8 cellular contexts compared by ENCODE assay signal in genomic region chr4:112031712-112032328, GRCh38.
DNase-seq lines count a peak whose midpoint lies in the region; ATAC-seq, FAIRE-seq and TF ChIP-seq lines count a peak whose summit lies in the region.

No MANE protein-coding gene starts in this region.

- DNase-seq in NCI-H146 treated with DMSO at 0.1 percent for 48 hours (lab: John Stamatoyannopoulos, UW; ENCODE audit: unreplicated experiment) (peak; percentile 0), NCI-H146 (lab: John Stamatoyannopoulos, UW) (no peak), HTR-8/SVneo (ENCODE audit: insufficient read length, low spot score) (peak; percentile 43), foreskin melanocyte (peak; percentile 57), retinal pigment epithelial cell (ENCODE audit: low read depth) (no peak)
- no peak for DNase-seq in stimulated activated CD4-positive, alpha-beta T cell treated with anti-CD3 and anti-CD28 coated beads, Interleukin-4, amount 100 ng/mL, for 1 hour

- H3K4me3 ChIP-seq in retinal pigment epithelial cell (ENCODE audit: low read length): no peak overlapping the region

- peak; percentile 93 for ATAC-seq in GM19463 (IDR thresholded peaks at IDR 0.05; ENCODE audit: unreplicated experiment)
- peak; percentile 90 for ATAC-seq in SK-N-SH treated with all-trans-retinoic acid at 6 μM for 48 hours

- TF ChIP-seq CTCF in retinal pigment epithelial cell (conservative IDR thresholded peaks at IDR 0.05; ENCODE audit: low read depth, low read length): peak; percentile 70

- FAIRE-seq in HTR-8/SVneo (lab: Jason Lieb, UNC): no peak

TF ChIP-seq in SK-N-SH treated with all-trans-retinoic acid at 6 μM for 48 hours, 23 proteins besides CTCF, POLR2A, EP300 and RAD21:
- no peak for TF ChIP-seq TOX (CRISPR knock-in tag; IDR thresholded peaks at IDR 0.05; ENCODE audit: borderline replicate concordance)
- no peak for TF ChIP-seq TSHZ2 (CRISPR knock-in tag; IDR thresholded peaks at IDR 0.05)
- no peak for TF ChIP-seq ISL1 (CRISPR knock-in tag; IDR thresholded peaks at IDR 0.05)
- no peak for TF ChIP-seq ZFP3 (CRISPR knock-in tag; IDR thresholded peaks at IDR 0.05)
- no peak for TF ChIP-seq ZNF70 (CRISPR knock-in tag; IDR thresholded peaks at IDR 0.05)
- TF ChIP-seq ZFP30 (CRISPR knock-in tag; IDR thresholded peaks at IDR 0.05): no peak
- no peak for TF ChIP-seq SNAI2 (CRISPR knock-in tag; IDR thresholded peaks at IDR 0.05)
- no peak for TF ChIP-seq ZC3H10 (CRISPR knock-in tag; IDR thresholded peaks at IDR 0.05)
- TF ChIP-seq ZNF8 (CRISPR knock-in tag; IDR thresholded peaks at IDR 0.05): no peak
- no peak for TF ChIP-seq CSDC2 (CRISPR knock-in tag; IDR thresholded peaks at IDR 0.05)
- TF ChIP-seq, protein P1, sequence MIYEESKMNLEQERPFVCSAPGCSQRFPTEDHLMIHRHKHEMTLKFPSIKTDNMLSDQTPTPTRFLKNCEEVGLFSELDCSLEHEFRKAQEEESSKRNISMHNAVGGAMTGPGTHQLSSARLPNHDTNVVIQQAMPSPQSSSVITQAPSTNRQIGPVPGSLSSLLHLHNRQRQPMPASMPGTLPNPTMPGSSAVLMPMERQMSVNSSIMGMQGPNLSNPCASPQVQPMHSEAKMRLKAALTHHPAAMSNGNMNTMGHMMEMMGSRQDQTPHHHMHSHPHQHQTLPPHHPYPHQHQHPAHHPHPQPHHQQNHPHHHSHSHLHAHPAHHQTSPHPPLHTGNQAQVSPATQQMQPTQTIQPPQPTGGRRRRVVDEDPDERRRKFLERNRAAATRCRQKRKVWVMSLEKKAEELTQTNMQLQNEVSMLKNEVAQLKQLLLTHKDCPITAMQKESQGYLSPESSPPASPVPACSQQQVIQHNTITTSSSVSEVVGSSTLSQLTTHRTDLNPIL (CRISPR knock-in tag; IDR thresholded peaks at IDR 0.05; ENCODE audit: low read depth): no peak
- TF ChIP-seq ESRRG (CRISPR knock-in tag; IDR thresholded peaks at IDR 0.05): no peak
- TF ChIP-seq, protein P2, sequence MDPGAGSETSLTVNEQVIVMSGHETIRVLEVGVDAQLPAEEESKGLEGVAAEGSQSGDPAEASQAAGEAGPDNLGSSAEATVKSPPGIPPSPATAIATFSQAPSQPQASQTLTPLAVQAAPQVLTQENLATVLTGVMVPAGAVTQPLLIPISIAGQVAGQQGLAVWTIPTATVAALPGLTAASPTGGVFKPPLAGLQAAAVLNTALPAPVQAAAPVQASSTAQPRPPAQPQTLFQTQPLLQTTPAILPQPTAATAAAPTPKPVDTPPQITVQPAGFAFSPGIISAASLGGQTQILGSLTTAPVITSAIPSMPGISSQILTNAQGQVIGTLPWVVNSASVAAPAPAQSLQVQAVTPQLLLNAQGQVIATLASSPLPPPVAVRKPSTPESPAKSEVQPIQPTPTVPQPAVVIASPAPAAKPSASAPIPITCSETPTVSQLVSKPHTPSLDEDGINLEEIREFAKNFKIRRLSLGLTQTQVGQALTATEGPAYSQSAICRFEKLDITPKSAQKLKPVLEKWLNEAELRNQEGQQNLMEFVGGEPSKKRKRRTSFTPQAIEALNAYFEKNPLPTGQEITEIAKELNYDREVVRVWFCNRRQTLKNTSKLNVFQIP (CRISPR knock-in tag; IDR thresholded peaks at IDR 0.05; ENCODE audit: borderline replicate concordance, low read depth): no peak
- TF ChIP-seq TCF4 (CRISPR knock-in tag; IDR thresholded peaks at IDR 0.05; ENCODE audit: borderline replicate concordance): no peak
- no peak for TF ChIP-seq OSR1 (CRISPR knock-in tag; IDR thresholded peaks at IDR 0.05)
- no peak for TF ChIP-seq RARB (CRISPR knock-in tag; IDR thresholded peaks at IDR 0.05)
- no peak for TF ChIP-seq CSRNP3 (CRISPR knock-in tag; IDR thresholded peaks at IDR 0.05)
- TF ChIP-seq GLIS3 (CRISPR knock-in tag; IDR thresholded peaks at IDR 0.05): no peak
- TF ChIP-seq PATZ1 (CRISPR knock-in tag; IDR thresholded peaks at IDR 0.05; ENCODE audit: borderline replicate concordance): no peak
- no peak for TF ChIP-seq PPARA (CRISPR knock-in tag; IDR thresholded peaks at IDR 0.05; ENCODE audit: borderline replicate concordance)

Comparison
In these comparisons a context has a peak if more than half of its experiments do, and no peak if none do; other contexts are left out.
1. DNase-seq: peak in NCI-H146 treated with DMSO at 0.1 percent for 48 hours (single experiment), HTR-8/SVneo (single experiment) and foreskin melanocyte (single experiment); none in NCI-H146 (single experiment), retinal pigment epithelial cell (single experiment) and stimulated activated CD4-positive, alpha-beta T cell treated with anti-CD3 and anti-CD28 coated beads, Interleukin-4, amount 100 ng/mL, for 1 hour (single experiment).